Comparison of ENCODE assay signal across 8 cellular contexts in the genomic region with DNA sequence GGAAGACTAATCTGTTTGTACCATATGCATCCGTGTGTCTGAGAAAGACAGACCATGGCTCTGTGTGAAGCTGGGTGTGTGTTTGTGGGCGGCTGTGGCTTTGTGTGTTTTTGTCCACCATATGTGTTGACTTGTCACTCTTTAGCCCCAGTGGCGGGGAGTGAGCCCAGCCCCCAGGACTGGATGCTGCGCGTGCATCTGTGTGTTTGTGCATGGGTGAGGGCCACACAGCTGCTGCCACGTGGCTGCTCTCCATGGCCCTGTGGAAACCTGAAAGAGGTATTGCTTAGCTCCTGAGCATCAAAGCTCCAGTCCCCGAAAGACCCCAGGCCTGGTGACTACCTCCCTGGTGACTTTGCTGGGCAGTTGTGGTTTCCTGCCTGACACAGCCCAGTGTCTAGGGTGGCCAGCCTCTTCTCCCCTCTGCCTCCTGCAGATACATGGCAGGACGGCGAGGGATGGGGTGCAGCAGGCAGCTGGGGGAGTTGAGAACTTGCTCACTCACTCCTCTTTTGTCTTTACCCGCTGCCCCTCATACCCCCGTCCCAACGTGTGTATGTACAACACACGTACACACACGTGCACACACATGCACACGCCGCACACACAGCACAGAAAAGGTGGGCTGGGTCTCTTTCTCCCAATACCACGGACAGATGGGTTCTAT. TPM values are rescaled to one million over a fixed set of nuclear protein-coding genes. Genes with fewer than 3 reads are reported as not detected.
DNase-seq lines count a peak whose midpoint lies in the region; ATAC-seq, FAIRE-seq and TF ChIP-seq lines count a peak whose summit lies in the region.

No MANE protein-coding gene starts in this region.

- peak overlapping the region; percentile 73 for H3K4me2 ChIP-seq in keratinocyte (ENCODE audit: control insufficient read depth, extremely low read depth, insufficient read depth, low read depth, low read length)

- H3K36me3 Mint-ChIP-seq in activated CD4-positive, alpha-beta T cell treated with anti-CD3 and anti-CD28 coated beads, Interleukin-2, amount 10 ng/mL, durations not matched to agents 7 days and 5 days (ENCODE audit: low read depth), result no peaks in the 10 kb centered on the region

- TF ChIP-seq CTCF in astrocyte of the cerebellum (IDR thresholded peaks at IDR 0.05; ENCODE audit: low read depth, low read length, missing control alignments) (no peak), keratinocyte (optimal IDR thresholded peaks at IDR 0.05 in 1 of 3, IDR thresholded peaks at IDR 0.05 in 1 of 3, conservative IDR thresholded peaks at IDR 0.05 in 1 of 3; ENCODE audit: extremely low read depth in 1 of 3, insufficient read depth in 2 of 3, low read length in 3 of 3) (no peak), stomach (IDR thresholded peaks at IDR 0.05) (no peak), right lobe of liver (IDR thresholded peaks at IDR 0.05) (no peak)

- DNase-seq in astrocyte of the cerebellum (ENCODE audit: low read depth) (no peak), keratinocyte (ENCODE audit: low read depth, low spot score) (no peak), stomach (no peak), NCI-H146 (lab: John Stamatoyannopoulos, UW) (no peak), right lobe of liver (no peak)
- no peak for DNase-seq in stimulated activated CD4-positive, alpha-beta T cell treated with anti-CD3 and anti-CD28 coated beads, Interleukin-4, amount 100 ng/mL, for 4 hours
- DNase-seq in activated CD4-positive, alpha-beta T cell treated with anti-CD3 and anti-CD28 coated beads, Interleukin-2, amount 10 ng/mL, durations not matched to agents 7 days and 5 days, result no peak

- H3K79me2 ChIP-seq in keratinocyte (ENCODE audit: control insufficient read depth, insufficient read depth, low read length), result peaks cover 23% of the 10 kb centered on the region

- in situ Hi-C loops in astrocyte of the cerebellum (cut with HindIII; ENCODE audit: low sequenced_read_pairs), result no loop called here

- no peaks in the 10 kb centered on the region for H4K20me1 ChIP-seq in keratinocyte (ENCODE audit: control insufficient read depth, extremely low read depth, insufficient read depth, low read length)

- no peak for TF ChIP-seq EP300 in stomach (IDR thresholded peaks at IDR 0.05)

- H3K4me3 Mint-ChIP-seq in activated CD4-positive, alpha-beta T cell treated with anti-CD3 and anti-CD28 coated beads, Interleukin-2, amount 10 ng/mL, durations not matched to agents 7 days and 5 days, result no peak overlapping the region

- H3K36me3 ChIP-seq in HUES48 (ENCODE audit: control insufficient read depth, insufficient read depth, low read length) (no peaks in the 10 kb centered on the region), keratinocyte (ENCODE audit: control insufficient read depth in 2 of 2, extremely low read depth in 1 of 2, insufficient read depth in 2 of 2, low read length in 2 of 2) (peaks cover 0 to 10% of the 10 kb centered on the region in 2 experiments), stomach (peaks cover 0 to 12% (median 8%) of the 10 kb centered on the region in 4 donors), right lobe of liver (no peaks in the 10 kb centered on the region)

- peaks cover 100% of the 10 kb centered on the region for H3K27me3 ChIP-seq in HUES48 (ENCODE audit: control insufficient read depth, insufficient read depth, low read length)
- no peaks in the 10 kb centered on the region for H3K27me3 ChIP-seq in keratinocyte (ENCODE audit: control insufficient read depth, extremely low read depth, insufficient read depth, low read length)
- H3K27me3 ChIP-seq in stomach, result peaks cover 0 to 23% (median 6%) of the 10 kb centered on the region in 3 donors
- no peaks in the 10 kb centered on the region for H3K27me3 ChIP-seq in right lobe of liver

- 18 to 38% (median 26%) methylated on average over 16 to 17 of the region's 17 CpGs for WGBS in stomach, 5 donors
- 72% methylated on average over 4 of the region's 17 CpGs for WGBS in right lobe of liver (ENCODE audit: insufficient coverage, low coverage, low lambda C conversion rate, missing lambda C conversion rate)

- peaks cover 8% of the 10 kb centered on the region for H3K4me1 Mint-ChIP-seq in activated CD4-positive, alpha-beta T cell treated with anti-CD3 and anti-CD28 coated beads, Interleukin-2, amount 10 ng/mL, durations not matched to agents 7 days and 5 days

- peaks cover 58% of the 10 kb centered on the region for H3K27me3 Mint-ChIP-seq in activated CD4-positive, alpha-beta T cell treated with anti-CD3 and anti-CD28 coated beads, Interleukin-2, amount 10 ng/mL, durations not matched to agents 7 days and 5 days

- CTCF ChIA-PET in activated CD4-positive, alpha-beta T cell treated with anti-CD3 and anti-CD28 coated beads, Interleukin-2, amount 10 ng/mL, durations not matched to agents 7 days and 5 days (lab: Charles Lee), result no interaction called here

- no peaks in the 10 kb centered on the region for H3K9me1 ChIP-seq in keratinocyte (ENCODE audit: control insufficient read depth, extremely low read depth, insufficient read depth, low read length)

- H3K4me1 ChIP-seq in HUES48 (ENCODE audit: control insufficient read depth, insufficient read depth, low read length) (peaks cover 37% of the 10 kb centered on the region), keratinocyte (ENCODE audit: control insufficient read depth, extremely low read depth, insufficient read depth, low read length) (peaks cover 61% of the 10 kb centered on the region), stomach (peaks cover 63 to 79% (median 73%) of the 10 kb centered on the region in 4 donors), right lobe of liver (peaks cover 0 to 8% (median 0%) of the 10 kb centered on the region in 4 donors)

- H3K27ac ChIP-seq in HUES48 (ENCODE audit: low read depth, low read length) (no peak overlapping the region), keratinocyte (ENCODE audit: control insufficient read depth, insufficient read depth, low read length) (peak overlapping the region; percentile 29), stomach (peak overlapping the region; percentile 67 to 90 (median 81)), right lobe of liver (no peak overlapping the region)

- H3K27ac Mint-ChIP-seq in activated CD4-positive, alpha-beta T cell treated with anti-CD3 and anti-CD28 coated beads, Interleukin-2, amount 10 ng/mL, durations not matched to agents 7 days and 5 days, result no peak overlapping the region

- FAIRE-seq in keratinocyte (lab: Jason Lieb, UNC), result no peak

- no peaks in the 10 kb centered on the region for H3K9me3 ChIP-seq in HUES48 (ENCODE audit: control insufficient read depth, insufficient read depth, low read length)
- H3K9me3 ChIP-seq in keratinocyte (ENCODE audit: control insufficient read depth, low read depth, low read length), result no peaks in the 10 kb centered on the region
- no peaks in the 10 kb centered on the region for H3K9me3 ChIP-seq in stomach
- H3K9me3 ChIP-seq in right lobe of liver, result no peaks in the 10 kb centered on the region

- POLR2A ChIA-PET in activated CD4-positive, alpha-beta T cell treated with anti-CD3 and anti-CD28 coated beads, Interleukin-2, amount 10 ng/mL, durations not matched to agents 7 days and 5 days (lab: Charles Lee), result no interaction called here

- dilution Hi-C loops in keratinocyte (cut with MboI; ENCODE audit: extremely low pct_ligation_motif_present, low sequenced_read_pairs), result no loop called here

- intact Hi-C loops in stomach (cut with DNase I; ENCODE audit: low total_unique reads), result no loop called here
- intact Hi-C loops in right lobe of liver (cut with DNase I), result no loop called here

- H3K4me3 ChIP-seq in HUES48 (ENCODE audit: low read depth, low read length) (peak overlapping the region; percentile 64), astrocyte of the cerebellum (ENCODE audit: low read depth, low read length) (peak overlapping the region; percentile 36), keratinocyte (ENCODE audit: control insufficient read depth in 2 of 3, extremely low read depth in 1 of 3, insufficient read depth in 2 of 3, low read depth in 1 of 3, low read length in 3 of 3) (peak overlapping the region in 2 of 3 experiments; percentile 37 to 61), stomach (peak overlapping the region; percentile 46 to 88 (median 53)), right lobe of liver (no peak overlapping the region)

- no peaks in the 10 kb centered on the region for H3K9me3 Mint-ChIP-seq in activated CD4-positive, alpha-beta T cell treated with anti-CD3 and anti-CD28 coated beads, Interleukin-2, amount 10 ng/mL, durations not matched to agents 7 days and 5 days

- TF ChIP-seq POLR2A in stomach (IDR thresholded peaks at IDR 0.05) (no peak), right lobe of liver (IDR thresholded peaks at IDR 0.05) (no peak)

- peak overlapping the region; percentile 1 for H2AFZ ChIP-seq in keratinocyte (ENCODE audit: control insufficient read depth, low read length)

- no peak for ATAC-seq in right lobe of liver

- H3K9ac ChIP-seq in HUES48 (ENCODE audit: low read depth, low read length) (no peak overlapping the region), keratinocyte (ENCODE audit: control insufficient read depth, extremely low read depth, insufficient read depth, low read length) (peak overlapping the region; percentile 71)

RNA-seq across cellular contexts. Expression of a gene that starts 6.5 kb away (rescaled TPM):
- polyA plus RNA-seq in keratinocyte, result 2.2 to 6.7 TPM (median 3.7 TPM) in 3 replicates
- polyA plus RNA-seq in keratinocyte (2011; ENCODE audit: low read depth), result 13.7 TPM
- polyA plus RNA-seq in keratinocyte (2011; cell fraction: cytosol; rRNA removed), result 1.3 and 3.2 TPM in 2 replicates
- polyA plus RNA-seq in keratinocyte (2011; cell fraction: nucleus; rRNA removed), result 21.1 and 21.6 TPM in 2 replicates
- polyA plus RNA-seq in keratinocyte (2012; ENCODE audit: low replicate concordance), result 8.3 and 66.7 TPM in 2 replicates
- 8.0 to 36.6 TPM (median 14.7 TPM) in 3 replicates for polyA minus RNA-seq in keratinocyte
- 7.1 TPM for polyA minus RNA-seq in keratinocyte (2011; cell fraction: cytosol; rRNA and poly(A)+ RNA removed)
- polyA minus RNA-seq in keratinocyte (2011; cell fraction: nucleus; rRNA and poly(A)+ RNA removed), result 28.8 and 31.2 TPM in 2 replicates
- 10 to 100 TPM; 20.4 to 33.3 (median 22.8) TPM for total RNA-seq in stomach
- 10 to 100 TPM in 1 of 3 donors, 1 to 10 TPM in 2; 2.9 to 25.1 (median 8.5) TPM for polyA plus RNA-seq in stomach
- under 1 TPM; 0.12 to 0.71 (median 0.37) TPM for total RNA-seq in right lobe of liver
- under 1 TPM; 0.12 to 0.22 TPM for total RNA-seq in activated CD4-positive, alpha-beta T cell treated with anti-CD3 and anti-CD28 coated beads, Interleukin-2, amount 10 ng/mL, durations not matched to agents 7 days and 5 days

Comparison
In these comparisons a context has a peak if more than half of its experiments do, and no peak if none do; other contexts are left out.
1. H3K27ac ChIP-seq: peak in keratinocyte (single experiment) and stomach (5 of 5); none in HUES48 (single experiment) and right lobe of liver (0 of 3).
2. H3K4me3 ChIP-seq: peak in HUES48 (single experiment), astrocyte of the cerebellum (single experiment), keratinocyte (2 of 3) and stomach (4 of 4); none in right lobe of liver (0 of 3).
3. RNA of a gene that starts 6.5 kb away (total RNA-seq): 20.4 to 33.3 TPM in stomach; 0.12 to 0.71 TPM in right lobe of liver and 0.12 to 0.22 TPM in activated CD4-positive, alpha-beta T cell treated with anti-CD3 and anti-CD28 coated beads, Interleukin-2, amount 10 ng/mL, durations not matched to agents 7 days and 5 days; every median in the first group is over 10 times any median in the second.